In genomic region chr2:55111570-55112228, GRCh38 we compare ENCODE assay signal across 8 cellular contexts.
A peak's percentile ranks its signal among the peaks of the same experiment; 100 is the strongest.
DNase-seq lines count a peak whose midpoint lies in the region; ATAC-seq and TF ChIP-seq lines count a peak whose summit lies in the region.

No MANE protein-coding gene starts in this region.

- no peaks in the 10 kb centered on the region for H3K36me3 ChIP-seq in suprapubic skin

- H3K4me3 ChIP-seq in suprapubic skin: no peak overlapping the region

- ATAC-seq in left lobe of liver: peak; percentile 31
- ATAC-seq in GM18498 (IDR thresholded peaks at IDR 0.05; ENCODE audit: unreplicated experiment): no peak
- ATAC-seq in GM19023 (IDR thresholded peaks at IDR 0.05; ENCODE audit: unreplicated experiment): no peak
- ATAC-seq in GM18517 (IDR thresholded peaks at IDR 0.05; ENCODE audit: unreplicated experiment): no peak

- WGBS in suprapubic skin: 69% methylated on average over 11 of the region's 11 CpGs

- DNase-seq in H4 (ENCODE audit: low spot score) (peak; percentile 98), NCI-H526 (lab: John Stamatoyannopoulos, UW) (peak; percentile 83 to 87), cerebellar cortex (ENCODE audit: low spot score) (peak; percentile 37), left lobe of liver (ENCODE audit: low spot score) (no peak), suprapubic skin (ENCODE audit: low spot score in 2 of 2) (peak; percentile 88 to 89)

- H3K27me3 ChIP-seq in suprapubic skin: no peaks in the 10 kb centered on the region

- no peak for TF ChIP-seq POLR2A in suprapubic skin (IDR thresholded peaks at IDR 0.05)

- no peaks in the 10 kb centered on the region for H3K9me3 ChIP-seq in suprapubic skin

- TF ChIP-seq EP300 in suprapubic skin (IDR thresholded peaks at IDR 0.05): no peak

- no peak for TF ChIP-seq CTCF in suprapubic skin (IDR thresholded peaks at IDR 0.05)

- peaks cover 20% of the 10 kb centered on the region for H3K4me1 ChIP-seq in suprapubic skin

- H3K27ac ChIP-seq in suprapubic skin: peak overlapping the region; percentile 73
